36 cellular contexts compared by ENCODE assay signal in the genomic region with DNA sequence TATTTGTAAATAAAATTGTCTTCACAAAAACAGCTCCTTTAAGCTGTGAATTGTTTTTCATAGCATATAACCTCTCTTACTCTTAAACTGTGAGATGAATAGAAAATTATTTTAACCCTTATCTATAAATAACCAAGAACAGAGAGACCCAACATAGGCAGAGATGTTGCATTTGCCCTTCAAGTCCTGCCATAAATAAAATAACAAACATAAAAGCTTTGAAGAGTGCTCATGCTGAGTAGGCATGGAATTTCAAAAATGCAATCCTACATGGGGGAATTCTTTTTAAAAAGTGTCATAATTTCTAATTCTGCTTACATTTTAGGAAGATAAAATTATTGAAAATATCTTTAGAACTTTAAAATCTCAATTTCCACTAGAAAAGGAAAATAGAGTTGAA.
"Had no signal": no experiment of that assay in that cellular context is flagged by ENCODE, and none has a peak within 500 bp of the region (broad histone marks: within the 10 kb centered on the region; RNA-seq: fewer than 3 reads in every experiment).

No MANE protein-coding gene starts in this region.

- H2AFZ ChIP-seq: hepatocyte, parathyroid adenoma had no signal

- H3K27me3 Mint-ChIP-seq: activated CD4-positive, alpha-beta memory T cell treated with anti-CD3 and anti-CD28 coated beads for 36 hours; activated CD4-positive, alpha-beta T cell treated with anti-CD3 and anti-CD28 coated beads, Interleukin-2, amount 10 ng/mL, durations not matched to agents 24 days and 14 days; activated naive CD8-positive, alpha-beta T cell treated with anti-CD3 and anti-CD28 coated beads for 36 hours; effector memory CD8-positive, alpha-beta T cell; naive thymus-derived CD8-positive, alpha-beta T cell; stimulated activated naive CD8-positive, alpha-beta T cell treated with anti-CD3 and anti-CD28 coated beads, Interleukin-15, Interleukin-2, amounts not matched to agents 100 ng/mL and 50 ng/mL, for 24 hours; T-helper 17 cell had no signal

- H3K4me2 ChIP-seq: hepatocyte had no signal

- H3K27ac ChIP-seq: brain microvascular endothelial cell, gastrocnemius medialis, hepatocyte, parathyroid adenoma, right atrium auricular region, skin epidermis, thoracic aorta had no signal

- H3K9me3 ChIP-seq: gastrocnemius medialis, right atrium auricular region, thoracic aorta had no signal

- H3K9me3 Mint-ChIP-seq: activated CD4-positive, alpha-beta T cell treated with anti-CD3 and anti-CD28 coated beads, Interleukin-2, amount 10 ng/mL, durations not matched to agents 24 days and 14 days; activated naive CD8-positive, alpha-beta T cell treated with anti-CD3 and anti-CD28 coated beads for 36 hours; stimulated activated naive CD8-positive, alpha-beta T cell treated with anti-CD3 and anti-CD28 coated beads, Interleukin-15, Interleukin-2, amounts not matched to agents 100 ng/mL and 50 ng/mL, for 24 hours had no signal

- H3K4me1 Mint-ChIP-seq: activated CD4-positive, alpha-beta T cell treated with anti-CD3 and anti-CD28 coated beads, Interleukin-2, amount 10 ng/mL, durations not matched to agents 24 days and 14 days; activated naive CD8-positive, alpha-beta T cell treated with anti-CD3 and anti-CD28 coated beads for 36 hours; mesothelial cell of epicardium; naive thymus-derived CD8-positive, alpha-beta T cell; stimulated activated effector memory CD8-positive, alpha-beta T cell treated with anti-CD3 and anti-CD28 coated beads, Interleukin-12 subunit alpha, Interleukin-12 subunit beta, amount 100 ng/mL, for 72 hours; T-helper 17 cell had no signal

- H3K4me3 Mint-ChIP-seq: activated CD4-positive, alpha-beta memory T cell treated with anti-CD3 and anti-CD28 coated beads for 36 hours; activated CD4-positive, alpha-beta T cell treated with anti-CD3 and anti-CD28 coated beads, Interleukin-2, amount 10 ng/mL, durations not matched to agents 24 days and 14 days; activated naive CD4-positive, alpha-beta T cell treated with anti-CD3 and anti-CD28 coated beads for 36 hours; activated naive CD8-positive, alpha-beta T cell treated with anti-CD3 and anti-CD28 coated beads for 36 hours; activated T-helper 1 cell treated with anti-CD3 and anti-CD28 coated beads, Interleukin-12 subunit alpha, Interleukin-12 subunit beta, Interleukin-2, Interleukin-4 antibody, amounts not matched to agents 30 ng/mL and 10 ng/mL and 1 ng/mL, durations not matched to agents 14 hours and 24 hours and 36 hours; effector memory CD8-positive, alpha-beta T cell; mesothelial cell of epicardium; naive thymus-derived CD8-positive, alpha-beta T cell; neural crest cell; stimulated activated effector memory CD8-positive, alpha-beta T cell treated with anti-CD3 and anti-CD28 coated beads, Interleukin-12 subunit alpha, Interleukin-12 subunit beta, amount 100 ng/mL, for 72 hours; stimulated activated naive CD8-positive, alpha-beta T cell treated with anti-CD3 and anti-CD28 coated beads, Interleukin-15, Interleukin-2, amounts not matched to agents 100 ng/mL and 50 ng/mL, for 24 hours; T-helper 17 cell had no signal

- FAIRE-seq: astrocyte, urothelium cell line had no signal

- H3K36me3 ChIP-seq: brain microvascular endothelial cell, gastrocnemius medialis, right atrium auricular region, thoracic aorta had no signal

- H3K79me2 ChIP-seq: hepatocyte, parathyroid adenoma had no signal

- H3K4me1 ChIP-seq: gastrocnemius medialis, parathyroid adenoma, right atrium auricular region had no signal

- H3K4me3 ChIP-seq: gastrocnemius medialis, hepatocyte, right atrium auricular region, skin epidermis, thoracic aorta had no signal

- H3K36me3 Mint-ChIP-seq: activated CD4-positive, alpha-beta memory T cell treated with anti-CD3 and anti-CD28 coated beads for 36 hours; activated naive CD8-positive, alpha-beta T cell treated with anti-CD3 and anti-CD28 coated beads for 36 hours; naive thymus-derived CD8-positive, alpha-beta T cell; stimulated activated effector memory CD8-positive, alpha-beta T cell treated with anti-CD3 and anti-CD28 coated beads, Interleukin-12 subunit alpha, Interleukin-12 subunit beta, amount 100 ng/mL, for 72 hours had no signal

- H3K9ac ChIP-seq: parathyroid adenoma had no signal

- H3K27ac Mint-ChIP-seq: activated CD4-positive, alpha-beta memory T cell treated with anti-CD3 and anti-CD28 coated beads for 36 hours; activated CD4-positive, alpha-beta T cell treated with anti-CD3 and anti-CD28 coated beads, Interleukin-2, amount 10 ng/mL, durations not matched to agents 24 days and 14 days; activated naive CD4-positive, alpha-beta T cell treated with anti-CD3 and anti-CD28 coated beads for 36 hours; activated naive CD8-positive, alpha-beta T cell treated with anti-CD3 and anti-CD28 coated beads for 36 hours; activated T-helper 1 cell treated with anti-CD3 and anti-CD28 coated beads, Interleukin-12 subunit alpha, Interleukin-12 subunit beta, Interleukin-2, Interleukin-4 antibody, amounts not matched to agents 30 ng/mL and 10 ng/mL and 1 ng/mL, durations not matched to agents 14 hours and 24 hours and 36 hours; effector memory CD8-positive, alpha-beta T cell; mesothelial cell of epicardium; naive thymus-derived CD8-positive, alpha-beta T cell; stimulated activated effector memory CD8-positive, alpha-beta T cell treated with anti-CD3 and anti-CD28 coated beads, Interleukin-12 subunit alpha, Interleukin-12 subunit beta, amount 100 ng/mL, for 72 hours; stimulated activated naive CD8-positive, alpha-beta T cell treated with anti-CD3 and anti-CD28 coated beads, Interleukin-15, Interleukin-2, amounts not matched to agents 100 ng/mL and 50 ng/mL, for 24 hours; T-helper 17 cell had no signal

- ATAC-seq: effector memory CD8-positive, alpha-beta T cell; gastrocnemius medialis; left colon; naive thymus-derived CD8-positive, alpha-beta T cell; stimulated activated effector memory CD8-positive, alpha-beta T cell treated with anti-CD3 and anti-CD28 coated beads, Interleukin-12 subunit alpha, Interleukin-12 subunit beta, amount 100 ng/mL, for 72 hours; T-helper 17 cell had no signal

- H3K27me3 ChIP-seq: brain microvascular endothelial cell, gastrocnemius medialis, hepatocyte, right atrium auricular region had no signal

- DNase-seq: activated CD4-positive, alpha-beta memory T cell treated with anti-CD3 and anti-CD28 coated beads for 36 hours; activated CD4-positive, alpha-beta T cell treated with anti-CD3 and anti-CD28 coated beads, Interleukin-2, amount 10 ng/mL, durations not matched to agents 24 days and 14 days; activated CD4-positive, CD25-positive, alpha-beta regulatory T cell treated with anti-CD3 and anti-CD28 coated beads, Interleukin-2, amount 50 U/mL, for 72 hours; activated CD8-positive, alpha-beta memory T cell treated with anti-CD3 and anti-CD28 coated beads, Interleukin-2, amount 50 U/mL, for 4 hours; activated effector memory CD4-positive, alpha-beta T cell treated with anti-CD3 and anti-CD28 coated beads, Interleukin-2, amount 50 U/mL, for 16 hours; activated naive CD4-positive, alpha-beta T cell treated with anti-CD3 and anti-CD28 coated beads for 36 hours; activated naive CD8-positive, alpha-beta T cell treated with anti-CD3 and anti-CD28 coated beads for 36 hours; activated T-cell treated with anti-CD3 and anti-CD28 coated beads, Interleukin-2, amount 50 U/mL, for 1 hour; amniotic stem cell; brain microvascular endothelial cell; cortex of kidney; effector memory CD8-positive, alpha-beta T cell; erythroblast; gastrocnemius medialis; glutamatergic neuron; kidney; left colon; naive thymus-derived CD8-positive, alpha-beta T cell; nucleus accumbens; stimulated activated CD4-positive, alpha-beta T cell treated with anti-CD3 and anti-CD28 coated beads, Interleukin-12 subunit alpha, Interleukin-12 subunit beta, amount 100 ng/mL, for 4 hours; stimulated activated CD4-positive, alpha-beta T cell treated with anti-CD3 and anti-CD28 coated beads, Interleukin-4, amount 100 ng/mL, for 24 hours; T-helper 17 cell; T1000; trophoblast cell had no signal
